Comparison of ENCODE assay signal across 37 cellular contexts in genomic region chr2:187177253-187177652, GRCh38.
"Had no signal": no experiment of that assay in that cellular context is flagged by ENCODE, and none has a peak within 500 bp of the region (broad histone marks: within the 10 kb centered on the region; RNA-seq: fewer than 3 reads in every experiment).

No MANE protein-coding gene starts in this region.

- H3K4me1 Mint-ChIP-seq: activated CD4-positive, alpha-beta memory T cell treated with anti-CD3 and anti-CD28 coated beads, Interleukin-2, amount 10 ng/mL, durations not matched to agents 7 days and 5 days; activated CD4-positive, alpha-beta T cell treated with anti-CD3 and anti-CD28 coated beads for 36 hours; activated CD4-positive, alpha-beta T cell treated with anti-CD3 and anti-CD28 coated beads, Interleukin-2, amount 10 ng/mL, durations not matched to agents 7 days and 5 days; activated CD8-positive, alpha-beta memory T cell treated with anti-CD3 and anti-CD28 coated beads, Interleukin-2, amount 10 ng/mL, durations not matched to agents 7 days and 5 days; activated naive CD4-positive, alpha-beta T cell treated with anti-CD3 and anti-CD28 coated beads, Interleukin-2, amount 10 ng/mL, durations not matched to agents 7 days and 5 days; activated naive CD4-positive, alpha-beta T cell treated with anti-CD3 and anti-CD28 coated beads, Interleukin-2, amount 50 U/mL, for 24 hours; activated naive CD8-positive, alpha-beta T cell treated with anti-CD3 and anti-CD28 coated beads, Interleukin-2, amount 10 ng/mL, durations not matched to agents 7 days and 5 days; activated naive CD8-positive, alpha-beta T cell treated with anti-CD3 and anti-CD28 coated beads, Interleukin-2, amount 50 U/mL, for 24 hours; brain; central memory CD8-positive, alpha-beta T cell had no signal

- H3K27me3 ChIP-seq: ascending aorta, cardiac muscle cell had no signal

- H3K4me1 ChIP-seq: ascending aorta had no signal

- H3K36me3 Mint-ChIP-seq: activated CD8-positive, alpha-beta memory T cell treated with anti-CD3 and anti-CD28 coated beads, Interleukin-2, amount 10 ng/mL, durations not matched to agents 7 days and 5 days; activated naive CD4-positive, alpha-beta T cell treated with anti-CD3 and anti-CD28 coated beads, Interleukin-2, amount 10 ng/mL, durations not matched to agents 7 days and 5 days; activated naive CD4-positive, alpha-beta T cell treated with anti-CD3 and anti-CD28 coated beads, Interleukin-2, amount 50 U/mL, for 24 hours; activated naive CD8-positive, alpha-beta T cell; activated naive CD8-positive, alpha-beta T cell treated with anti-CD3 and anti-CD28 coated beads, Interleukin-2, amount 10 ng/mL, durations not matched to agents 7 days and 5 days; brain had no signal

- H3K27me3 Mint-ChIP-seq: activated CD4-positive, alpha-beta memory T cell treated with anti-CD3 and anti-CD28 coated beads, Interleukin-2, amount 10 ng/mL, durations not matched to agents 7 days and 5 days; activated CD4-positive, alpha-beta T cell treated with anti-CD3 and anti-CD28 coated beads for 36 hours; activated CD4-positive, alpha-beta T cell treated with anti-CD3 and anti-CD28 coated beads, Interleukin-2, amount 10 ng/mL, durations not matched to agents 7 days and 5 days; activated CD8-positive, alpha-beta memory T cell treated with anti-CD3 and anti-CD28 coated beads, Interleukin-2, amount 10 ng/mL, durations not matched to agents 7 days and 5 days; activated naive CD4-positive, alpha-beta T cell treated with anti-CD3 and anti-CD28 coated beads, Interleukin-2, amount 10 ng/mL, durations not matched to agents 7 days and 5 days; activated naive CD4-positive, alpha-beta T cell treated with anti-CD3 and anti-CD28 coated beads, Interleukin-2, amount 50 U/mL, for 24 hours; activated naive CD8-positive, alpha-beta T cell; activated naive CD8-positive, alpha-beta T cell treated with anti-CD3 and anti-CD28 coated beads, Interleukin-2, amount 10 ng/mL, durations not matched to agents 7 days and 5 days; activated naive CD8-positive, alpha-beta T cell treated with anti-CD3 and anti-CD28 coated beads, Interleukin-2, amount 50 U/mL, for 24 hours; activated T-cell treated with anti-CD3 and anti-CD28 coated beads, Interleukin-2, amount 50 U/mL, for 24 hours; brain; central memory CD8-positive, alpha-beta T cell had no signal

- H3K36me3 ChIP-seq: ascending aorta, cardiac muscle cell had no signal

- ATAC-seq: activated CD4-positive, alpha-beta T cell treated with anti-CD3 and anti-CD28 coated beads for 36 hours; activated CD4-positive, CD25-positive, alpha-beta regulatory T cell treated with anti-CD3 and anti-CD28 coated beads, Interleukin-2, amount 50 U/mL, for 24 hours; activated CD8-positive, alpha-beta memory T cell treated with anti-CD3 and anti-CD28 coated beads, Interleukin-2, amount 10 ng/mL, durations not matched to agents 7 days and 5 days; activated CD8-positive, alpha-beta T cell treated with anti-CD3 and anti-CD28 coated beads, Interleukin-2, amount 10 ng/mL, durations not matched to agents 7 days and 5 days; activated naive CD8-positive, alpha-beta T cell treated with anti-CD3 and anti-CD28 coated beads, Interleukin-2, amount 50 U/mL, for 24 hours had no signal

- H3K27ac ChIP-seq: ascending aorta, cardiac muscle cell, VCaP had no signal

- H3K4me3 ChIP-seq: ascending aorta, cardiac muscle cell had no signal

- DNase-seq: activated CD4-positive, alpha-beta memory T cell treated with anti-CD3 and anti-CD28 coated beads, Interleukin-2, amount 10 ng/mL, durations not matched to agents 7 days and 5 days; activated CD4-positive, alpha-beta T cell treated with anti-CD3 and anti-CD28 coated beads for 1 hour; activated CD4-positive, alpha-beta T cell treated with anti-CD3 and anti-CD28 coated beads for 36 hours; activated CD4-positive, alpha-beta T cell treated with anti-CD3 and anti-CD28 coated beads for 48 hours; activated CD4-positive, alpha-beta T cell treated with anti-CD3 and anti-CD28 coated beads, Interleukin-2, amount 10 ng/mL, durations not matched to agents 7 days and 5 days; activated CD4-positive, alpha-beta T cell treated with anti-CD3 and anti-CD28 coated beads, Interleukin-2, amount 50 U/mL, for 48 hours; activated CD4-positive, CD25-positive, alpha-beta regulatory T cell; activated CD8-positive, alpha-beta memory T cell treated with anti-CD3 and anti-CD28 coated beads for 24 hours; activated CD8-positive, alpha-beta memory T cell treated with anti-CD3 and anti-CD28 coated beads, Interleukin-2, amount 10 ng/mL, durations not matched to agents 7 days and 5 days; activated CD8-positive, alpha-beta memory T cell treated with anti-CD3 and anti-CD28 coated beads, Interleukin-2, amount 50 U/mL, for 48 hours; activated CD8-positive, alpha-beta T cell treated with anti-CD3 and anti-CD28 coated beads, Interleukin-2, amount 10 ng/mL, durations not matched to agents 7 days and 5 days; activated effector memory CD4-positive, alpha-beta T cell treated with Interleukin-2 at 50 U/mL for 16 hours; activated gamma-delta T cell; activated naive CD4-positive, alpha-beta T cell treated with anti-CD3 and anti-CD28 coated beads, Interleukin-2, amount 10 ng/mL, durations not matched to agents 7 days and 5 days; activated naive CD4-positive, alpha-beta T cell treated with Interleukin-2 at 50 U/mL for 16 hours; activated naive CD8-positive, alpha-beta T cell treated with anti-CD3 and anti-CD28 coated beads, Interleukin-2, amount 10 ng/mL, durations not matched to agents 7 days and 5 days; activated naive CD8-positive, alpha-beta T cell treated with anti-CD3 and anti-CD28 coated beads, Interleukin-2, amount 50 U/mL, for 24 hours; activated T-cell treated with anti-CD3 and anti-CD28 coated beads, Interleukin-2, amount 50 U/mL, for 24 hours; activated T-cell treated with anti-CD3 and anti-CD28 coated beads, Interleukin-2, amount 50 U/mL, for 48 hours; amygdala; anterior cingulate cortex; caudate nucleus; SW 1271; T-helper 1 cell; T-helper 2 cell; T-helper 9 cell had no signal

- H3K4me3 Mint-ChIP-seq: activated CD4-positive, alpha-beta memory T cell treated with anti-CD3 and anti-CD28 coated beads, Interleukin-2, amount 10 ng/mL, durations not matched to agents 7 days and 5 days; activated CD4-positive, alpha-beta T cell treated with anti-CD3 and anti-CD28 coated beads for 36 hours; activated CD4-positive, alpha-beta T cell treated with anti-CD3 and anti-CD28 coated beads, Interleukin-2, amount 10 ng/mL, durations not matched to agents 7 days and 5 days; activated CD8-positive, alpha-beta memory T cell treated with anti-CD3 and anti-CD28 coated beads, Interleukin-2, amount 10 ng/mL, durations not matched to agents 7 days and 5 days; activated CD8-positive, alpha-beta T cell treated with anti-CD3 and anti-CD28 coated beads, Interleukin-2, amount 10 ng/mL, durations not matched to agents 7 days and 5 days; activated naive CD4-positive, alpha-beta T cell treated with anti-CD3 and anti-CD28 coated beads, Interleukin-2, amount 10 ng/mL, durations not matched to agents 7 days and 5 days; activated naive CD4-positive, alpha-beta T cell treated with anti-CD3 and anti-CD28 coated beads, Interleukin-2, amount 50 U/mL, for 24 hours; activated naive CD8-positive, alpha-beta T cell; activated naive CD8-positive, alpha-beta T cell treated with anti-CD3 and anti-CD28 coated beads, Interleukin-2, amount 10 ng/mL, durations not matched to agents 7 days and 5 days; activated naive CD8-positive, alpha-beta T cell treated with anti-CD3 and anti-CD28 coated beads, Interleukin-2, amount 50 U/mL, for 24 hours; activated T-cell treated with anti-CD3 and anti-CD28 coated beads, Interleukin-2, amount 50 U/mL, for 24 hours; brain; central memory CD8-positive, alpha-beta T cell; T-helper 1 cell treated with Interleukin-12 subunit alpha and Interleukin-12 subunit beta and Interleukin-4 antibody, amounts not matched to agents 30 μg/mL and 1 μg/mL, for 36 hours; T-helper 2 cell treated with Interferon-gamma antibody and Interleukin-4, amounts not matched to agents 5 μg/mL and 100 μg/mL, for 36 hours had no signal

- H3K9me3 Mint-ChIP-seq: activated CD4-positive, alpha-beta memory T cell treated with anti-CD3 and anti-CD28 coated beads, Interleukin-2, amount 10 ng/mL, durations not matched to agents 7 days and 5 days; activated naive CD4-positive, alpha-beta T cell treated with anti-CD3 and anti-CD28 coated beads, Interleukin-2, amount 10 ng/mL, durations not matched to agents 7 days and 5 days; activated naive CD4-positive, alpha-beta T cell treated with anti-CD3 and anti-CD28 coated beads, Interleukin-2, amount 50 U/mL, for 24 hours; activated naive CD8-positive, alpha-beta T cell treated with anti-CD3 and anti-CD28 coated beads, Interleukin-2, amount 10 ng/mL, durations not matched to agents 7 days and 5 days; activated naive CD8-positive, alpha-beta T cell treated with anti-CD3 and anti-CD28 coated beads, Interleukin-2, amount 50 U/mL, for 24 hours; activated T-cell treated with anti-CD3 and anti-CD28 coated beads, Interleukin-2, amount 50 U/mL, for 24 hours; activated T-helper 2 cell treated with anti-CD3 and anti-CD28 coated beads, Interferon-gamma antibody, Interleukin-2, Interleukin-4, amounts not matched to agents 10 μg/mL and 5 μg/mL and 100 μg/mL, durations not matched to agents 14 hours and 24 hours and 36 hours; T-helper 1 cell treated with Interleukin-12 subunit alpha and Interleukin-12 subunit beta and Interleukin-4 antibody, amounts not matched to agents 30 μg/mL and 1 μg/mL, for 36 hours; T-helper 2 cell treated with Interferon-gamma antibody and Interleukin-4, amounts not matched to agents 5 μg/mL and 100 μg/mL, for 36 hours had no signal

- H3K27ac Mint-ChIP-seq: activated CD4-positive, alpha-beta memory T cell treated with anti-CD3 and anti-CD28 coated beads, Interleukin-2, amount 10 ng/mL, durations not matched to agents 7 days and 5 days; activated CD4-positive, alpha-beta T cell treated with anti-CD3 and anti-CD28 coated beads for 36 hours; activated CD4-positive, alpha-beta T cell treated with anti-CD3 and anti-CD28 coated beads, Interleukin-2, amount 10 ng/mL, durations not matched to agents 7 days and 5 days; activated CD8-positive, alpha-beta memory T cell treated with anti-CD3 and anti-CD28 coated beads, Interleukin-2, amount 10 ng/mL, durations not matched to agents 7 days and 5 days; activated CD8-positive, alpha-beta T cell treated with anti-CD3 and anti-CD28 coated beads, Interleukin-2, amount 10 ng/mL, durations not matched to agents 7 days and 5 days; activated naive CD4-positive, alpha-beta T cell treated with anti-CD3 and anti-CD28 coated beads, Interleukin-2, amount 10 ng/mL, durations not matched to agents 7 days and 5 days; activated naive CD4-positive, alpha-beta T cell treated with anti-CD3 and anti-CD28 coated beads, Interleukin-2, amount 50 U/mL, for 24 hours; activated naive CD8-positive, alpha-beta T cell; activated naive CD8-positive, alpha-beta T cell treated with anti-CD3 and anti-CD28 coated beads, Interleukin-2, amount 10 ng/mL, durations not matched to agents 7 days and 5 days; activated naive CD8-positive, alpha-beta T cell treated with anti-CD3 and anti-CD28 coated beads, Interleukin-2, amount 50 U/mL, for 24 hours; activated T-cell treated with anti-CD3 and anti-CD28 coated beads, Interleukin-2, amount 50 U/mL, for 24 hours; activated T-helper 2 cell treated with anti-CD3 and anti-CD28 coated beads, Interferon-gamma antibody, Interleukin-2, Interleukin-4, amounts not matched to agents 10 μg/mL and 5 μg/mL and 100 μg/mL, durations not matched to agents 14 hours and 24 hours and 36 hours; brain; T-helper 1 cell treated with Interleukin-12 subunit alpha and Interleukin-12 subunit beta and Interleukin-4 antibody, amounts not matched to agents 30 μg/mL and 1 μg/mL, for 36 hours; T-helper 2 cell treated with Interferon-gamma antibody and Interleukin-4, amounts not matched to agents 5 μg/mL and 100 μg/mL, for 36 hours had no signal

- H3K9me3 ChIP-seq: ascending aorta had no signal
